8 cellular contexts compared by ENCODE assay signal in genomic region chr11:695332-695605, GRCh38. TPM values are rescaled to one million over a fixed set of nuclear protein-coding genes. Genes with fewer than 3 reads are reported as not detected.
A peak's percentile ranks its signal among the peaks of the same experiment; 100 is the strongest.
DNase-seq lines count a peak whose midpoint lies in the region; ATAC-seq and TF ChIP-seq lines count a peak whose summit lies in the region.

No MANE protein-coding gene starts in this region.

- peak overlapping the region; percentile 98 for H3K9ac ChIP-seq in mesendoderm (ENCODE audit: low read length)

- DNase-seq in cardiac muscle cell (ENCODE audit: low read depth in 1 of 2, low spot score in 1 of 2) (no peak), Right ventricle myocardium inferior (ENCODE audit: missing footprints) (no peak), brain microvascular endothelial cell (no peak), mesendoderm (no peak), DMS79 treated with DMSO at 0.1 percent for 48 hours (lab: John Stamatoyannopoulos, UW) (no peak)
- DNase-seq in stimulated activated CD4-positive, alpha-beta T cell treated with anti-CD3 and anti-CD28 coated beads, Interleukin-12 subunit alpha, Interleukin-12 subunit beta, amount 100 ng/mL, for 4 hours, result no peak

- H3K79me1 ChIP-seq in mesendoderm (ENCODE audit: low read length), result peaks cover 11% of the 10 kb centered on the region

- no peak overlapping the region for H4K8ac ChIP-seq in mesendoderm (ENCODE audit: low read depth, low read length)

- no peaks in the 10 kb centered on the region for H3K27me3 ChIP-seq in cardiac muscle cell
- no peaks in the 10 kb centered on the region for H3K27me3 ChIP-seq in brain microvascular endothelial cell (replicated peaks)
- H3K27me3 ChIP-seq in mesendoderm (ENCODE audit: insufficient read depth, low read length, poor library complexity), result no peaks in the 10 kb centered on the region

- H2BK120ac ChIP-seq in mesendoderm (ENCODE audit: low read depth, low read length), result no peak overlapping the region

- no peak overlapping the region for H2BK15ac ChIP-seq in mesendoderm (replicated peaks; ENCODE audit: low read depth)

- H4K5ac ChIP-seq in mesendoderm (ENCODE audit: low read length), result no peak overlapping the region

- peak overlapping the region; percentile 97 for H2BK5ac ChIP-seq in mesendoderm (ENCODE audit: low read length)

- H3K36me3 ChIP-seq in cardiac muscle cell, result no peaks in the 10 kb centered on the region
- peaks cover 2% of the 10 kb centered on the region for H3K36me3 ChIP-seq in brain microvascular endothelial cell (replicated peaks)
- no peaks in the 10 kb centered on the region for H3K36me3 ChIP-seq in mesendoderm (ENCODE audit: control insufficient read depth, insufficient read depth, low read length)
- no peaks in the 10 kb centered on the region for H3K36me3 ChIP-seq in urinary bladder (ENCODE audit: insufficient read depth)

- H3K56ac ChIP-seq in mesendoderm (ENCODE audit: low read length), result peak overlapping the region; percentile 98

- H2AK5ac ChIP-seq in mesendoderm (ENCODE audit: low read length), result no peak overlapping the region

- peak overlapping the region; percentile 88 for H3K18ac ChIP-seq in mesendoderm (ENCODE audit: low read length)

- ATAC-seq in Right ventricle myocardium inferior, result no peak
- no peak for ATAC-seq in GM21576 (IDR thresholded peaks at IDR 0.05; ENCODE audit: unreplicated experiment)

- peak overlapping the region; percentile 83 for H3K4me3 ChIP-seq in cardiac muscle cell
- H3K4me3 ChIP-seq in brain microvascular endothelial cell (ENCODE audit: low read depth, low read length), result peak overlapping the region; percentile 77
- peak overlapping the region; percentile 64 for H3K4me3 ChIP-seq in mesendoderm (ENCODE audit: low read length)
- peak overlapping the region; percentile 80 for H3K4me3 ChIP-seq in urinary bladder (ENCODE audit: low read depth, low read length)

- H3K4me2 ChIP-seq in mesendoderm (ENCODE audit: low read length), result peak overlapping the region; percentile 40

- peak overlapping the region; percentile 45 for H3K23ac ChIP-seq in mesendoderm (ENCODE audit: low read length)

- no peak for TF ChIP-seq CTCF in cardiac muscle cell (IDR thresholded peaks at IDR 0.05; ENCODE audit: low read depth, low read length)
- TF ChIP-seq CTCF in brain microvascular endothelial cell (IDR thresholded peaks at IDR 0.05; ENCODE audit: low read depth, low read length, missing control alignments), result no peak

- no CpG with 5 or more reads among the region's 32 CpGs for WGBS in mesendoderm (ENCODE audit: extremely low coverage, insufficient coverage, low lambda C conversion rate)
- WGBS in urinary bladder, result under 1% methylated on average over 32 of the region's 32 CpGs

- peaks cover 10% of the 10 kb centered on the region for H3K4me1 ChIP-seq in cardiac muscle cell (ENCODE audit: low read depth)
- H3K4me1 ChIP-seq in mesendoderm (ENCODE audit: control insufficient read depth, low read depth, low read length), result no peaks in the 10 kb centered on the region
- H3K4me1 ChIP-seq in urinary bladder (ENCODE audit: insufficient read depth), result peaks cover 8% of the 10 kb centered on the region

- peak overlapping the region; percentile 100 for H3K27ac ChIP-seq in cardiac muscle cell
- peak overlapping the region; percentile 99 for H3K27ac ChIP-seq in brain microvascular endothelial cell
- H3K27ac ChIP-seq in mesendoderm (ENCODE audit: low read depth, low read length), result peak overlapping the region; percentile 100
- peak overlapping the region; percentile 99 for H3K27ac ChIP-seq in urinary bladder (ENCODE audit: low read depth)

- H3K9me3 ChIP-seq in cardiac muscle cell (ENCODE audit: low read depth), result no peaks in the 10 kb centered on the region

- peaks cover 24% of the 10 kb centered on the region for H3K79me2 ChIP-seq in mesendoderm (ENCODE audit: control insufficient read depth, insufficient read depth, low read length)

- H3K4ac ChIP-seq in mesendoderm (ENCODE audit: low read depth, low read length), result peak overlapping the region; percentile 93

- intact Hi-C loops in Right ventricle myocardium inferior (cut with DNase I), result no loop called here

- in situ Hi-C loops in brain microvascular endothelial cell (cut with HindIII; ENCODE audit: low pct_ligation_motif_present, low sequenced_read_pairs), result no loop called here

RNA-seq across cellular contexts. Expression of gene DEAF1, which starts 0.2 kb away (rescaled TPM):
- total RNA-seq in cardiac muscle cell (80.0 and 90.0 TPM in 2 replicates), Right ventricle myocardium inferior (20.6 TPM), urinary bladder (14.9 TPM)
- polyA plus RNA-seq in cardiac muscle cell (88.6 and 124 TPM in 2 replicates), urinary bladder (29.7 TPM)
- polyA plus RNA-seq in mesendoderm (2013, experiment 1 of 2), result 14.8 TPM
- 14.9 TPM for polyA plus RNA-seq in mesendoderm (2013, experiment 2 of 2)

RNA-seq across cellular contexts. Expression of gene TMEM80, which starts 0.3 kb away (rescaled TPM):
- total RNA-seq in cardiac muscle cell (53.4 and 70.5 TPM in 2 replicates), Right ventricle myocardium inferior (9.9 TPM), urinary bladder (10.8 TPM)
- polyA plus RNA-seq in cardiac muscle cell (72.3 and 93.5 TPM in 2 replicates), urinary bladder (36.8 TPM)
- polyA plus RNA-seq in mesendoderm (2013, experiment 1 of 2), result 6.1 TPM
- polyA plus RNA-seq in mesendoderm (2013, experiment 2 of 2), result 6.9 TPM

RNA-seq across cellular contexts. Expression of gene EPS8L2, which starts 10.8 kb away (rescaled TPM):
- total RNA-seq in cardiac muscle cell (18.9 and 22.6 TPM in 2 replicates), Right ventricle myocardium inferior (7.7 TPM), urinary bladder (12.4 TPM)
- polyA plus RNA-seq in cardiac muscle cell (25.7 and 27.4 TPM in 2 replicates), urinary bladder (23.2 TPM)
- polyA plus RNA-seq in mesendoderm (2013, experiment 1 of 2), result 12.1 TPM
- 13.0 TPM for polyA plus RNA-seq in mesendoderm (2013, experiment 2 of 2)

RNA-seq across cellular contexts. Expression of gene TALDO1, which starts 52.0 kb away (rescaled TPM):
- total RNA-seq in cardiac muscle cell (144 and 158 TPM in 2 replicates), Right ventricle myocardium inferior (102 TPM), urinary bladder (62.9 TPM)
- polyA plus RNA-seq in cardiac muscle cell (163 and 174 TPM in 2 replicates), urinary bladder (201 TPM)
- 169 TPM for polyA plus RNA-seq in mesendoderm (2013, experiment 1 of 2)
- 176 TPM for polyA plus RNA-seq in mesendoderm (2013, experiment 2 of 2)

RNA-seq across cellular contexts. Expression of gene DRD4, which starts 58.2 kb away (rescaled TPM):
- 0.60 and 1.2 TPM in 2 replicates for total RNA-seq in cardiac muscle cell
- polyA plus RNA-seq in cardiac muscle cell, result 0.75 and 2.2 TPM in 2 replicates
- total RNA-seq in Right ventricle myocardium inferior, result 0.16 TPM
- polyA plus RNA-seq in mesendoderm (2013, experiment 1 of 2), result 0.10 TPM
- 0.18 TPM for polyA plus RNA-seq in mesendoderm (2013, experiment 2 of 2)
- not detected for total RNA-seq in urinary bladder
- polyA plus RNA-seq in urinary bladder, result 0.39 TPM
